19 cellular contexts compared by ENCODE assay signal in the genomic region with DNA sequence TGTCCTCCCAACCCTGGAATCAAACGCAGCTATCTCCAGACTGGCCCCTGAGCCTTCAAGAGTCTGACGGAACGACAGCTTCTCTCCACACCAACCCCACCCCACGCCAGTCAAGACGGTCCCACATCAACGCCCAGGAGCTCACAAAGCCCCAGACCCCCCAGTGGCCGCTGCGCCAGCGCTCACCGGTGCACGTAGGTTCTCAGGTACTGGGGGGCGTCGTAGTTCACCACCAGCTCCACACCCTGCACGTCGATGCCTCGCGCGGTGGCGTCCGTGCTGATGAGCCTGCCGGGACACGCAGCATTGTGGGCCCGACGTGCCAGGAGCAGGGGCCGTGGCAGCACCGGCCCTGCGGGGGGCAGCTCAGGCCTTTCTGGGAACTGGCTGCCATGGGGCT.
"Had no signal": no experiment of that assay in that cellular context is flagged by ENCODE, and none has a peak within 500 bp of the region (broad histone marks: within the 10 kb centered on the region; RNA-seq: fewer than 3 reads in every experiment).

No MANE protein-coding gene starts in this region.

- H3K4me3 ChIP-seq: lower lobe of right lung, pancreas, tibial artery had no signal

- H3K4me3 Mint-ChIP-seq: activated CD4-positive, alpha-beta T cell treated with anti-CD3 and anti-CD28 coated beads, Interleukin-2, amount 10 ng/mL, durations not matched to agents 24 days and 14 days; activated CD8-positive, alpha-beta T cell treated with anti-CD3 and anti-CD28 coated beads, Interleukin-2, amount 10 ng/mL, durations not matched to agents 7 days and 5 days; activated naive CD4-positive, alpha-beta T cell treated with anti-CD3 and anti-CD28 coated beads for 36 hours; stimulated activated naive CD8-positive, alpha-beta T cell treated with anti-CD3 and anti-CD28 coated beads, Interleukin-15, amount 100 ng/mL, for 72 hours had no signal

- H3K9me3 ChIP-seq: lower lobe of right lung, neutrophil, pancreas, tibial artery had no signal

- H3K9me3 Mint-ChIP-seq: activated CD4-positive, alpha-beta T cell treated with anti-CD3 and anti-CD28 coated beads, Interleukin-2, amount 10 ng/mL, durations not matched to agents 24 days and 14 days; activated naive CD4-positive, alpha-beta T cell treated with anti-CD3 and anti-CD28 coated beads for 36 hours; activated T-helper 2 cell treated with anti-CD3 and anti-CD28 coated beads, Interferon-gamma antibody, Interleukin-2, Interleukin-4, amounts not matched to agents 10 μg/mL and 5 μg/mL and 100 μg/mL, durations not matched to agents 14 hours and 24 hours and 36 hours; brain; naive B cell; stimulated activated naive CD8-positive, alpha-beta T cell treated with anti-CD3 and anti-CD28 coated beads, Interleukin-15, amount 100 ng/mL, for 72 hours had no signal

- H3K27me3 ChIP-seq: foreskin keratinocyte, pancreas, tibial artery had no signal

- H3K4me1 ChIP-seq: foreskin keratinocyte had no signal

- H3K27ac Mint-ChIP-seq: activated CD4-positive, alpha-beta T cell treated with anti-CD3 and anti-CD28 coated beads, Interleukin-2, amount 10 ng/mL, durations not matched to agents 24 days and 14 days; activated CD8-positive, alpha-beta T cell treated with anti-CD3 and anti-CD28 coated beads, Interleukin-2, amount 10 ng/mL, durations not matched to agents 7 days and 5 days; activated naive CD4-positive, alpha-beta T cell treated with anti-CD3 and anti-CD28 coated beads for 36 hours; activated T-helper 2 cell treated with anti-CD3 and anti-CD28 coated beads, Interferon-gamma antibody, Interleukin-2, Interleukin-4, amounts not matched to agents 10 μg/mL and 5 μg/mL and 100 μg/mL, durations not matched to agents 14 hours and 24 hours and 36 hours; brain; naive B cell had no signal

- H3K27me3 Mint-ChIP-seq: naive B cell; stimulated activated naive CD8-positive, alpha-beta T cell treated with anti-CD3 and anti-CD28 coated beads, Interleukin-15, amount 100 ng/mL, for 72 hours had no signal

- ATAC-seq: activated CD8-positive, alpha-beta T cell treated with anti-CD3 and anti-CD28 coated beads, Interleukin-2, amount 10 ng/mL, durations not matched to agents 7 days and 5 days; foreskin keratinocyte; left lobe of liver; lower lobe of right lung; pancreas; stimulated activated naive CD8-positive, alpha-beta T cell treated with anti-CD3 and anti-CD28 coated beads, Interleukin-15, amount 100 ng/mL, for 72 hours had no signal

- H3K27ac ChIP-seq: foreskin keratinocyte, lower lobe of right lung, neutrophil, pancreas, tibial artery had no signal

- H3K36me3 Mint-ChIP-seq: naive B cell had no signal

- DNase-seq: activated CD4-positive, alpha-beta T cell treated with anti-CD3 and anti-CD28 coated beads, Interleukin-2, amount 10 ng/mL, durations not matched to agents 24 days and 14 days; activated CD4-positive, CD25-positive, alpha-beta regulatory T cell; activated CD8-positive, alpha-beta T cell treated with anti-CD3 and anti-CD28 coated beads, Interleukin-2, amount 10 ng/mL, durations not matched to agents 7 days and 5 days; activated naive CD4-positive, alpha-beta T cell treated with anti-CD3 and anti-CD28 coated beads for 36 hours; anterior cingulate cortex; dermis blood vessel endothelial cell; effector CD8-positive, alpha-beta T cell; foreskin keratinocyte; lower lobe of right lung; mesendoderm; naive B cell; stimulated activated CD4-positive, alpha-beta T cell treated with anti-CD3 and anti-CD28 coated beads, Interleukin-1b, Interleukin-23, amount 100 ng/mL, for 48 hours; stimulated activated naive CD8-positive, alpha-beta T cell treated with anti-CD3 and anti-CD28 coated beads, Interleukin-15, amount 100 ng/mL, for 72 hours had no signal
